In genomic region chr2:47904903-47905453, GRCh38 we compare ENCODE assay signal across 8 cellular contexts. TPM values are rescaled to one million over a fixed set of nuclear protein-coding genes. Genes with fewer than 3 reads are reported as not detected.
DNase-seq lines count a peak whose midpoint lies in the region; ATAC-seq, FAIRE-seq and TF ChIP-seq lines count a peak whose summit lies in the region.

No MANE protein-coding gene starts in this region.

- H3K79me2 ChIP-seq in Karpas-422 (ENCODE audit: low read length) = peaks cover 54% of the 10 kb centered on the region

- TF ChIP-seq POLR2A in A549 (IDR thresholded peaks at IDR 0.05; ENCODE audit: low read length) = no peak

- H2BK120ac ChIP-seq in neuronal stem cell (ENCODE audit: low read depth, low read length) = peak overlapping the region; percentile 47

- in situ Hi-C loops in GM13976 (cut with MboI; ENCODE audit: low sequenced_read_pairs, unreplicated experiment) = no loop called here

- H2AK5ac ChIP-seq in neuronal stem cell (ENCODE audit: low read depth, low read length) = peak overlapping the region; percentile 94

- H3K4me1 ChIP-seq in A549 = peaks cover 24% of the 10 kb centered on the region
- peaks cover 41% of the 10 kb centered on the region for H3K4me1 ChIP-seq in Karpas-422 (ENCODE audit: low read length)
- peaks cover 11% of the 10 kb centered on the region for H3K4me1 ChIP-seq in foreskin keratinocyte
- H3K4me1 ChIP-seq in neuronal stem cell (ENCODE audit: control insufficient read depth in 2 of 2, insufficient read depth in 1 of 2, low read depth in 1 of 2, low read length in 2 of 2) = peaks cover 0 to 4% of the 10 kb centered on the region in 2 donors

- H2BK5ac ChIP-seq in neuronal stem cell (ENCODE audit: low read length) = peak overlapping the region; percentile 99

- CTCF ChIA-PET in A549 (lab: Yijun Ruan, JAX) = no interaction called here

- TF ChIP-seq CTCF in A549 (IDR thresholded peaks at IDR 0.05) = no peak
- no peak for TF ChIP-seq CTCF in GM13976 (IDR thresholded peaks at IDR 0.05; ENCODE audit: borderline replicate concordance, control extremely low read depth, extremely low read depth, insufficient read depth, missing control alignments)
- TF ChIP-seq CTCF in foreskin keratinocyte (conservative IDR thresholded peaks at IDR 0.05) = no peak

- H4K91ac ChIP-seq in neuronal stem cell (ENCODE audit: low read depth, low read length, poor library complexity) = peak overlapping the region; percentile 95

- H3K36me3 ChIP-seq in Karpas-422 (ENCODE audit: insufficient read depth, low read length) (0 out of 2 replicates have a peak, but pooled peaks cover 6% of the 10 kb centered on the region), neuronal stem cell (replicated peaks in 1 of 2; ENCODE audit: control insufficient read depth in 2 of 2, insufficient read depth in 2 of 2, low read length in 2 of 2) (no peaks in the 10 kb centered on the region)

- TF ChIP-seq RAD21 in A549 (conservative IDR thresholded peaks at IDR 0.05 in 1 of 2, IDR thresholded peaks at IDR 0.05 in 1 of 2) = no peak

- H3K18ac ChIP-seq in neuronal stem cell (ENCODE audit: low read length) = peak overlapping the region; percentile 100

- H3K27me3 ChIP-seq in Karpas-422 (ENCODE audit: low read length) (no peaks in the 10 kb centered on the region), foreskin keratinocyte (no peaks in the 10 kb centered on the region), neuronal stem cell (ENCODE audit: control insufficient read depth in 3 of 3, insufficient read depth in 3 of 3, low read depth in 1 of 3, low read length in 3 of 3) (no peaks in the 10 kb centered on the region)

- H3K4me2 ChIP-seq in A549 (peak overlapping the region; percentile 79), Karpas-422 (ENCODE audit: low read depth, low read length, poor library complexity, severe bottlenecking) (peak overlapping the region; percentile 75), neuronal stem cell (ENCODE audit: insufficient read depth, low read length, poor library complexity, severe bottlenecking) (peak overlapping the region; percentile 54)

- peaks cover 5% of the 10 kb centered on the region for H3K79me1 ChIP-seq in neuronal stem cell (ENCODE audit: low read depth, low read length)

- DNase-seq in A549 (ENCODE audit: low read depth in 1 of 2, low spot score in 1 of 2) = peak; percentile 17 to 22
- DNase-seq in GM13976 (ENCODE audit: low spot score) = peak; percentile 29
- DNase-seq in Karpas-422 = peak; percentile 70
- DNase-seq in activated T-cell treated with anti-CD3 and anti-CD28 coated beads, Interleukin-2, amount 50 U/mL, for 48 hours = peak; percentile 55 to 60
- DNase-seq in foreskin keratinocyte = peak in 1 of 2 donors; percentile 23
- peak; percentile 41 for DNase-seq in neuronal stem cell (ENCODE audit: low spot score)

- H4K20me1 ChIP-seq in Karpas-422 (ENCODE audit: insufficient read depth, low read depth, low read length) = peaks cover 6% of the 10 kb centered on the region; the same call in 1 of the 2 replicates

- no peak overlapping the region for H3K23ac ChIP-seq in neuronal stem cell (ENCODE audit: low read depth, low read length, poor library complexity)

- H2BK15ac ChIP-seq in neuronal stem cell (ENCODE audit: low read length) = peak overlapping the region; percentile 37

- ATAC-seq in A549 (peak in 1 of 2 experiments; percentile 6; a peak in 3 of 6 replicates), foreskin keratinocyte (peak; percentile 0), GM18517 (IDR thresholded peaks at IDR 0.05; ENCODE audit: unreplicated experiment) (no peak), HG03196 (IDR thresholded peaks at IDR 0.05; ENCODE audit: unreplicated experiment) (no peak)

- peak overlapping the region; percentile 90 for H3K4me3 ChIP-seq in A549
- peak overlapping the region; percentile 80 for H3K4me3 ChIP-seq in Karpas-422 (ENCODE audit: low read length)
- H3K4me3 ChIP-seq in neuronal stem cell (ENCODE audit: low read length in 2 of 2) = peak overlapping the region; percentile 87 to 90

- H3K27ac ChIP-seq in A549 (peak overlapping the region; percentile 98 to 99), Karpas-422 (ENCODE audit: low read length) (peak overlapping the region; percentile 88), foreskin keratinocyte (peak overlapping the region; percentile 90), neuronal stem cell (replicated peaks; ENCODE audit: low read length) (peak overlapping the region; percentile 100)

- H4K8ac ChIP-seq in neuronal stem cell (ENCODE audit: low read depth, low read length) = no peak overlapping the region

- no peaks in the 10 kb centered on the region for H3K9me3 ChIP-seq in A549
- H3K9me3 ChIP-seq in Karpas-422 (ENCODE audit: low read length) = no peaks in the 10 kb centered on the region
- no peaks in the 10 kb centered on the region for H3K9me3 ChIP-seq in neuronal stem cell (replicated peaks in 1 of 2; ENCODE audit: control insufficient read depth in 2 of 2, insufficient read depth in 1 of 2, low read depth in 1 of 2, low read length in 2 of 2)

- POLR2A ChIA-PET in A549 (lab: Yijun Ruan, JAX) = interaction anchor here (0.6 kb wide), 2 partner anchors 66 to 820 kb away, joined by 5 to 6 read pairs; no protein-coding TSS in a partner anchor

- H2AFZ ChIP-seq in Karpas-422 (ENCODE audit: low read length) = no peak overlapping the region
- H2AFZ ChIP-seq in neuronal stem cell (ENCODE audit: low read length) = peak overlapping the region; percentile 70

- H3K9ac ChIP-seq in Karpas-422 (ENCODE audit: low read length) = peak overlapping the region; percentile 98
- H3K9ac ChIP-seq in neuronal stem cell (ENCODE audit: low read depth, low read length, poor library complexity) = peak overlapping the region; percentile 100

- FAIRE-seq in A549 (lab: Jason Lieb, UNC) = no peak

- TF ChIP-seq EP300 in A549 (IDR thresholded peaks at IDR 0.05) = no peak

- peak overlapping the region; percentile 100 for H3K14ac ChIP-seq in neuronal stem cell (ENCODE audit: low read length)

- H2BK12ac ChIP-seq in neuronal stem cell (ENCODE audit: low read length) = peak overlapping the region; percentile 10

- H3K9me2 ChIP-seq in Karpas-422 (replicated peaks; ENCODE audit: insufficient read depth, low read length) = no peaks in the 10 kb centered on the region

- 0% methylated on average over 16 of the region's 45 CpGs for WGBS in A549 (ENCODE audit: missing lambda C conversion rate)
- WGBS in neuronal stem cell (ENCODE audit: extremely low coverage in 2 of 2, insufficient read length in 2 of 2, insufficient replicate concordance in 1 of 2), 2 donors = no CpG with 5 or more reads among the region's 45 CpGs

- H3K4ac ChIP-seq in neuronal stem cell (ENCODE audit: low read length) = no peak overlapping the region

TF ChIP-seq in A549, 52 proteins besides CTCF, POLR2A, EP300 and RAD21 (continues in another document):
- TF ChIP-seq ELK1 (IDR thresholded peaks at IDR 0.05; ENCODE audit: low read depth, low read length) = no peak
- no peak for TF ChIP-seq EHMT2 (IDR thresholded peaks at IDR 0.05; ENCODE audit: low read depth)
- TF ChIP-seq CHD2 (IDR thresholded peaks at IDR 0.05; ENCODE audit: low read length, partially characterized antibody) = no peak
- no peak for TF ChIP-seq SMC3 (IDR thresholded peaks at IDR 0.05)
- no peak for TF ChIP-seq MAZ (IDR thresholded peaks at IDR 0.05; ENCODE audit: borderline replicate concordance, low read depth, low read length)
- TF ChIP-seq, protein P1, sequence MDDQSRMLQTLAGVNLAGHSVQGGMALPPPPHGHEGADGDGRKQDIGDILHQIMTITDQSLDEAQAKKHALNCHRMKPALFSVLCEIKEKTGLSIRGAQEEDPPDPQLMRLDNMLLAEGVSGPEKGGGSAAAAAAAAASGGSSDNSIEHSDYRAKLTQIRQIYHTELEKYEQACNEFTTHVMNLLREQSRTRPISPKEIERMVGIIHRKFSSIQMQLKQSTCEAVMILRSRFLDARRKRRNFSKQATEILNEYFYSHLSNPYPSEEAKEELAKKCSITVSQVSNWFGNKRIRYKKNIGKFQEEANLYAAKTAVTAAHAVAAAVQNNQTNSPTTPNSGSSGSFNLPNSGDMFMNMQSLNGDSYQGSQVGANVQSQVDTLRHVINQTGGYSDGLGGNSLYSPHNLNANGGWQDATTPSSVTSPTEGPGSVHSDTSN (IDR thresholded peaks at IDR 0.05) = no peak
- no peak for TF ChIP-seq KDM5A (IDR thresholded peaks at IDR 0.05)
- no peak for TF ChIP-seq RARB (CRISPR knock-in tag; IDR thresholded peaks at IDR 0.05)
- TF ChIP-seq, protein P2, sequence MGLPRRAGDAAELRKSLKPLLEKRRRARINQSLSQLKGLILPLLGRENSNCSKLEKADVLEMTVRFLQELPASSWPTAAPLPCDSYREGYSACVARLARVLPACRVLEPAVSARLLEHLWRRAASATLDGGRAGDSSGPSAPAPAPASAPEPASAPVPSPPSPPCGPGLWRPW (IDR thresholded peaks at IDR 0.05) = no peak
- TF ChIP-seq, protein P3, sequence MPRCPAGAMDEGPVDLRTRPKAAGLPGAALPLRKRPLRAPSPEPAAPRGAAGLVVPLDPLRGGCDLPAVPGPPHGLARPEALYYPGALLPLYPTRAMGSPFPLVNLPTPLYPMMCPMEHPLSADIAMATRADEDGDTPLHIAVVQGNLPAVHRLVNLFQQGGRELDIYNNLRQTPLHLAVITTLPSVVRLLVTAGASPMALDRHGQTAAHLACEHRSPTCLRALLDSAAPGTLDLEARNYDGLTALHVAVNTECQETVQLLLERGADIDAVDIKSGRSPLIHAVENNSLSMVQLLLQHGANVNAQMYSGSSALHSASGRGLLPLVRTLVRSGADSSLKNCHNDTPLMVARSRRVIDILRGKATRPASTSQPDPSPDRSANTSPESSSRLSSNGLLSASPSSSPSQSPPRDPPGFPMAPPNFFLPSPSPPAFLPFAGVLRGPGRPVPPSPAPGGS (IDR thresholded peaks at IDR 0.05) = no peak
- no peak for TF ChIP-seq ZNF302 (CRISPR knock-in tag; IDR thresholded peaks at IDR 0.05)

RNA-seq across cellular contexts. Expression of gene FBXO11, which starts 1.3 kb away (rescaled TPM):
- 61.4 and 125 TPM in 2 replicates for polyA plus RNA-seq in A549 (2011; rRNA removed)
- polyA plus RNA-seq in A549 (2012; cell fraction: cytosol; rRNA removed) = 23.4 and 27.4 TPM in 2 replicates
- 25.8 and 35.2 TPM in 2 replicates for polyA plus RNA-seq in A549 (2012; cell fraction: nucleus; rRNA removed)
- polyA plus RNA-seq in A549 (2017; fragmentation: RNase III; extraction: RNeasy Plus Mini Kit Qiagen cat#74134 plus additional on column Dnase treatment) = 51.1 to 53.2 TPM (median 52.3 TPM) in 3 replicates
- 58.9 and 78.9 TPM in 2 replicates for polyA minus RNA-seq in A549 (2011; rRNA and poly(A)+ RNA removed)
- 63.5 and 104 TPM in 2 replicates for total RNA-seq in Karpas-422 (2014; rRNA removed; shearing (Covaris generic); ENCODE audit: low replicate concordance)
- total RNA-seq in foreskin keratinocyte = 46.1 and 46.2 TPM in 2 replicates
- polyA plus RNA-seq in foreskin keratinocyte = 16.2 and 17.9 TPM in 2 replicates
- polyA plus RNA-seq in neuronal stem cell (2013, experiment 1 of 2) = 44.2 TPM
- polyA plus RNA-seq in neuronal stem cell (2013, experiment 2 of 2) = 43.9 TPM
